Comparison of ENCODE assay signal across 13 cellular contexts in genomic region chr19:32168606-32169005, GRCh38.
DNase-seq lines count a peak whose midpoint lies in the region; TF ChIP-seq lines count a peak whose summit lies in the region.
"Had no signal": no experiment of that assay in that cellular context is flagged by ENCODE, and none has a peak within 500 bp of the region (broad histone marks: within the 10 kb centered on the region; RNA-seq: fewer than 3 reads in every experiment).

No MANE protein-coding gene starts in this region.

- peaks cover 7 to 15% (median 11%) of the 10 kb centered on the region in 10 experiments; a peak in 18 of 20 replicates for H3K4me1 ChIP-seq in BLaER1 treated with 17β-estradiol and CSF1 and Interleukin-3, amounts not matched to agents 10 nM and 100 nM
- H3K4me1 ChIP-seq in vagina (no peaks in the 10 kb centered on the region), osteoblast (ENCODE audit: insufficient read depth, low read length) (no peaks in the 10 kb centered on the region)
- H3K4me1 ChIP-seq: A549 had no signal

- intact Hi-C loops in vagina (cut with DNase I) = no loop called here

- H3K4me2 ChIP-seq in BLaER1 treated with 17β-estradiol and CSF1 and Interleukin-3, amounts not matched to agents 10 nM and 100 nM = peak overlapping the region; percentile 3 to 70 (median 42); a peak in 20 of 22 replicates
- no peak overlapping the region for H3K4me2 ChIP-seq in osteoblast (ENCODE audit: insufficient read depth, low read length)
- H3K4me2 ChIP-seq: A549, GM23338 had no signal

- no peak overlapping the region for H3K27ac ChIP-seq in BLaER1 treated with 17β-estradiol and CSF1 and Interleukin-3, amounts not matched to agents 10 nM and 100 nM
- H3K27ac ChIP-seq in angular gyrus (ENCODE audit: low read depth, low read length) (peak overlapping the region; percentile 41), vagina (no peak overlapping the region), osteoblast (ENCODE audit: low read depth, low read length) (no peak overlapping the region)
- H3K27ac ChIP-seq: A549 had no signal

- no peaks in the 10 kb centered on the region for H3K36me3 ChIP-seq in BLaER1 treated with 17β-estradiol and CSF1 and Interleukin-3, amounts not matched to agents 10 nM and 100 nM
- H3K36me3 ChIP-seq in vagina = no peaks in the 10 kb centered on the region
- no peaks in the 10 kb centered on the region for H3K36me3 ChIP-seq in osteoblast (ENCODE audit: insufficient read depth, low read length)

- no peaks in the 10 kb centered on the region for H4K20me1 ChIP-seq in BLaER1 treated with 17β-estradiol and CSF1 and Interleukin-3, amounts not matched to agents 10 nM and 100 nM
- H4K20me1 ChIP-seq in osteoblast (ENCODE audit: insufficient read depth, low read length) = no peaks in the 10 kb centered on the region

- H3K9me3 Mint-ChIP-seq in activated T-cell treated with anti-CD3 and anti-CD28 coated beads, Interleukin-2, amount 50 U/mL, for 24 hours = no peaks in the 10 kb centered on the region
- H3K9me3 Mint-ChIP-seq: GM23338 had no signal

- no peak for TF ChIP-seq POLR2A in vagina (IDR thresholded peaks at IDR 0.05)

- TF ChIP-seq CTCF in vagina (IDR thresholded peaks at IDR 0.05) (no peak), osteoblast (IDR thresholded peaks at IDR 0.05; ENCODE audit: extremely low read depth, low read depth, low read length) (no peak)

- H3K4me3 Mint-ChIP-seq in activated T-cell treated with anti-CD3 and anti-CD28 coated beads, Interleukin-2, amount 50 U/mL, for 24 hours = no peak overlapping the region
- H3K4me3 Mint-ChIP-seq: CD4-positive, CD25-positive, alpha-beta regulatory T cell; GM23338; IgD-negative memory B cell had no signal

- H3K27me3 Mint-ChIP-seq in activated T-cell treated with anti-CD3 and anti-CD28 coated beads, Interleukin-2, amount 50 U/mL, for 24 hours = peaks cover 13% of the 10 kb centered on the region
- H3K27me3 Mint-ChIP-seq: IgD-negative memory B cell had no signal

- H3K4me1 Mint-ChIP-seq in activated T-cell treated with anti-CD3 and anti-CD28 coated beads, Interleukin-2, amount 50 U/mL, for 24 hours (ENCODE audit: low read depth) = no peaks in the 10 kb centered on the region
- H3K4me1 Mint-ChIP-seq: CD4-positive, CD25-positive, alpha-beta regulatory T cell; IgD-negative memory B cell had no signal

- H3K27ac Mint-ChIP-seq in activated T-cell treated with anti-CD3 and anti-CD28 coated beads, Interleukin-2, amount 50 U/mL, for 24 hours = no peak overlapping the region
- H3K27ac Mint-ChIP-seq: GM23338, IgD-negative memory B cell had no signal

- no peaks in the 10 kb centered on the region for H3K79me2 ChIP-seq in osteoblast (ENCODE audit: insufficient read depth, low read length)

- no peak overlapping the region for H3K9ac ChIP-seq in BLaER1 treated with 17β-estradiol and CSF1 and Interleukin-3, amounts not matched to agents 10 nM and 100 nM

- peak; percentile 28 for DNase-seq in mesenteric fat pad (ENCODE audit: low spot score)
- DNase-seq in vagina (ENCODE audit: extremely low spot score in 2 of 2) = peak; percentile 37 to 82
- DNase-seq in activated T-cell treated with anti-CD3 and anti-CD28 coated beads, Interleukin-2, amount 50 U/mL, for 24 hours = no peak
- no peak for DNase-seq in stimulated activated naive CD4-positive, alpha-beta T cell treated with Interleukin-2 at 50 U/mL for 16 hours (lab: John Stamatoyannopoulos, UW)
- no peak for DNase-seq in osteoblast (ENCODE audit: insufficient read length, low spot score, missing footprints)
- DNase-seq: CD4-positive, CD25-positive, alpha-beta regulatory T cell; DMS 273 treated with DMSO at 0.1 percent for 48 hours; H7 had no signal

- H2AFZ ChIP-seq in osteoblast (ENCODE audit: low read length) = no peak overlapping the region
- H2AFZ ChIP-seq: GM23338 had no signal

- no peaks in the 10 kb centered on the region for H3K27me3 ChIP-seq in BLaER1 treated with 17β-estradiol and CSF1 and Interleukin-3, amounts not matched to agents 10 nM and 100 nM
- H3K27me3 ChIP-seq in vagina = no peaks in the 10 kb centered on the region
- no peaks in the 10 kb centered on the region for H3K27me3 ChIP-seq in osteoblast (ENCODE audit: insufficient read depth, low read length)

- H3K36me3 Mint-ChIP-seq in activated T-cell treated with anti-CD3 and anti-CD28 coated beads, Interleukin-2, amount 50 U/mL, for 24 hours (ENCODE audit: low read depth) = no peaks in the 10 kb centered on the region
- H3K36me3 Mint-ChIP-seq: CD4-positive, CD25-positive, alpha-beta regulatory T cell; IgD-negative memory B cell had no signal

- H3K4me3 ChIP-seq in BLaER1 treated with 17β-estradiol and CSF1 and Interleukin-3, amounts not matched to agents 10 nM and 100 nM = no peak overlapping the region
- no peak overlapping the region for H3K4me3 ChIP-seq in vagina
- no peak overlapping the region for H3K4me3 ChIP-seq in osteoblast (ENCODE audit: insufficient read depth, low read length)
- H3K4me3 ChIP-seq: A549, GM23338 had no signal

- no peaks in the 10 kb centered on the region for H3K9me3 ChIP-seq in BLaER1 treated with 17β-estradiol and CSF1 and Interleukin-3, amounts not matched to agents 10 nM and 100 nM (replicated peaks in 1 of 11)
- H3K9me3 ChIP-seq in vagina (no peaks in the 10 kb centered on the region), osteoblast (ENCODE audit: low read depth, low read length) (no peaks in the 10 kb centered on the region)
- H3K9me3 ChIP-seq: A549 had no signal

Comparison
In these comparisons a context has a peak if more than half of its experiments do, and no peak if none do; other contexts are left out.
1. DNase-seq: peak in mesenteric fat pad (single experiment) and vagina (2 of 2); none in activated T-cell treated with anti-CD3 and anti-CD28 coated beads, Interleukin-2, amount 50 U/mL, for 24 hours (single experiment), stimulated activated naive CD4-positive, alpha-beta T cell treated with Interleukin-2 at 50 U/mL for 16 hours (single experiment) and osteoblast (single experiment).